ENCODE assay signal across 1 cellular context in the genomic region with DNA sequence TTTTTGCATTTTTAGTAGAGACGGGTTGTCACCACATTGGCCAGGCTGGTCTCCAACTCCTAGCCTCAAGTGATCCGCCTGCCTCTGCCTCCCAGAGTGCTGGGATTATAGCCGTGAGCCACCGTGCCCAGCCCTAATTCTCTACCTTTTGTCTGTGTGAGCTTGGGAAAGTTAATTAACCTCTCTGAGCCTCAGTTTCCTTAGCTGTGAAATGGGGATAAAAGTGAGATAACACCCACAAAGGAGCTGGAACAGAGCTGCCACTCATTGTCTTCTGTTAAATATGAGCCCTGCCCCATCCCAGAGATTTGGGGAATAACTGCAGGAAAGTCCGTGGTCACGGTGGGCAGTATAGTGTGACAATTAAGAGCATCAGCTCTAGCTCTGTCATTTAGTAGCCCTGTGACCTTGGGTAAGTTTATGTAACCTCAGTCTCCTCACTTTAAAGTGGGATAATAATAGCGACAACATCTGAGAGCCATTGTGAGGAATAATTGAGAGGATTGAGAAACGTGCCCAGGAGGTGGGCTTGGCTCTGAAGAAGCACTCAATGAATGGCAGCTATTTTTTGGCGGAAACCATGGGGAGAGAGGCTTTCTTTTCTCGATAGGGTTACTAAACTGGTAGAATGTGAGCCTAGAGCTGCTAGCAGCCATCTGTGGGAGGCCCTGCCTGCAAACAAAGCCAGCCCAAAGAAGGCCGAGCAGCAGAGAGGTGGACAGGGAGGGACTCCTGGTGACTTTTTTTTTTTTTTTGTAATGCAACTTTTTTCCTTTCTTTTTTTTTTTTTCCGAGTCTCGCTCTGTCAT.
TF ChIP-seq lines count a peak whose summit lies in the region.

No MANE protein-coding gene starts in this region.

TF ChIP-seq in GM23338, 12 proteins besides CTCF, POLR2A, EP300 and RAD21 (continued from another document):
- TF ChIP-seq, protein P1, sequence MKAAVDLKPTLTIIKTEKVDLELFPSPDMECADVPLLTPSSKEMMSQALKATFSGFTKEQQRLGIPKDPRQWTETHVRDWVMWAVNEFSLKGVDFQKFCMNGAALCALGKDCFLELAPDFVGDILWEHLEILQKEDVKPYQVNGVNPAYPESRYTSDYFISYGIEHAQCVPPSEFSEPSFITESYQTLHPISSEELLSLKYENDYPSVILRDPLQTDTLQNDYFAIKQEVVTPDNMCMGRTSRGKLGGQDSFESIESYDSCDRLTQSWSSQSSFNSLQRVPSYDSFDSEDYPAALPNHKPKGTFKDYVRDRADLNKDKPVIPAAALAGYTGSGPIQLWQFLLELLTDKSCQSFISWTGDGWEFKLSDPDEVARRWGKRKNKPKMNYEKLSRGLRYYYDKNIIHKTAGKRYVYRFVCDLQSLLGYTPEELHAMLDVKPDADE (IDR thresholded peaks at IDR 0.05) = no peak
- TF ChIP-seq POLR2AphosphoS5 (IDR thresholded peaks at IDR 0.05; ENCODE audit: low read depth) (no peak), ZNF462 (CRISPR knock-in tag; IDR thresholded peaks at IDR 0.05) (no peak), STAT1 (IDR thresholded peaks at IDR 0.05; ENCODE audit: unreplicated experiment) (no peak)
